ENCODE assay signal across 1 cellular context in the genomic region with DNA sequence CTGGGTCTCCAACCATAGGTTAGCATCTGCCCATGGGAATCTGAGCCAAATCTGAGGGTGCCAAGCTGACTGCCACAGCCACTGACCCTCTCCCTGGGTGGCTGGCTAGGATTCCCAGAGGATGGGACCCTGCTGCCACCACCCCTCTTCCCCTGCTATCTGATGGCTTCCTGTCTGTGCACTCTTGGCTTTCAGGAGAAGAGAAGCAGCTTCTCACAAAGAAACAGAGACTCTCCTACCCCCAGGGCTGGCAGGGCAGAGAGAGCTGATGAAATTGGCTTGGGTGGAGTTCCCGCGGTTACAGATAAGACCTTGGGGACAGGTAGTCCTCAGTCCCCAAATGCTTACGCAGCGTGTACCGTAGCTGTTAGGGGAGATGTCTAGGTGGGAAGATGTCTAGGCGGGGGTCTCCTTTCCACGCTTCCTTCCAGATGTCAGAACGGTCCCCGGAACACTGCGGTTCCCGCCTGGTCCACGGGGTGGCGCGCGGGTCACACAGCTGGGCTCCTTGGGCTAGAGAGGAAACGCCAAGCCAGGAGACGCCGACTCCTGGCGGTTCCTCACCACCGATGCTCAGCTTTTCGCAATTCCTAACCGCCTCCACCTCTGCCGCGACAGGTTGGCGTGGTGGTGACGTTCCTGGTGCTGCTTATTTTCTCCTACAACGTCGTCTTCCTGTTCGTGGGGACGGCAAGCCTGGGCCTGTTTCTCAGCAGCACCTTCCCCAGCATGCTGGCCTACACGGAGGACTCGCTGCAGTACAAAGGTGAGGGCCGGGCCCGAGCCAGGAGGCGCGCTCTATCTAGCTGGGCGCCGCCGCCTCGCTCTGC.
TF ChIP-seq lines count a peak whose summit lies in the region.

No MANE protein-coding gene starts in this region.

TF ChIP-seq in HepG2, 621 proteins besides CTCF, POLR2A, EP300 and RAD21 (continued from another document and continues in another):
- TF ChIP-seq, protein P1, sequence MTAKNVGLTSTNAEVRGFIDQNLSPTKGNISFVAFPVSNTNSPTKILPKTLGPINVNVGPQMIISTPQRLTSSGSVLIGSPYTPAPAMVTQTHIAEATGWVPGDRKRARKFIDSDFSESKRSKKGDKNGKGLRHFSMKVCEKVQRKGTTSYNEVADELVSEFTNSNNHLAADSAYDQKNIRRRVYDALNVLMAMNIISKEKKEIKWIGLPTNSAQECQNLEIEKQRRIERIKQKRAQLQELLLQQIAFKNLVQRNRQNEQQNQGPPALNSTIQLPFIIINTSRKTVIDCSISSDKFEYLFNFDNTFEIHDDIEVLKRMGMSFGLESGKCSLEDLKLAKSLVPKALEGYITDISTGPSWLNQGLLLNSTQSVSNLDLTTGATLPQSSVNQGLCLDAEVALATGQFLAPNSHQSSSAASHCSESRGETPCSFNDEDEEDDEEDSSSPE (CRISPR knock-in tag; IDR thresholded peaks at IDR 0.05), result 0 out of 2 replicates have a peak, but pooled peaks have one; percentile 36
- TF ChIP-seq TAF1 (CRISPR knock-in tag; IDR thresholded peaks at IDR 0.05) (peak; percentile 51; the same call in 1 of the 2 replicates), KDM5A (IDR thresholded peaks at IDR 0.05; ENCODE audit: borderline replicate concordance, low read length) (no peak), ZNF766 (CRISPR knock-in tag; IDR thresholded peaks at IDR 0.05; ENCODE audit: borderline replicate concordance) (peak; percentile 78; the same call in 1 of the 2 replicates), ZNF83 (CRISPR knock-in tag; IDR thresholded peaks at IDR 0.05; ENCODE audit: borderline replicate concordance) (no peak), ARNT (IDR thresholded peaks at IDR 0.05) (no peak), SP4 (CRISPR knock-in tag; IDR thresholded peaks at IDR 0.05) (peak; percentile 51; the same call in 1 of the 2 replicates), FOXC1 (CRISPR knock-in tag; IDR thresholded peaks at IDR 0.05; ENCODE audit: borderline replicate concordance) (peak; percentile 49; the same call in 1 of the 2 replicates), NR2F1 (CRISPR knock-in tag; IDR thresholded peaks at IDR 0.05) (no peak), TARDBP (CRISPR knock-in tag; IDR thresholded peaks at IDR 0.05) (peak; percentile 57; the same call in 1 of the 2 replicates), IRF2 (CRISPR knock-in tag; IDR thresholded peaks at IDR 0.05) (0 out of 2 replicates have a peak, but pooled peaks have one; percentile 19), NFATC3 (CRISPR knock-in tag; IDR thresholded peaks at IDR 0.05) (no peak), RBM39 (IDR thresholded peaks at IDR 0.05; ENCODE audit: low read depth, low read length, poor library complexity, severe bottlenecking) (peak; percentile 75), REL (CRISPR knock-in tag; conservative IDR thresholded peaks at IDR 0.05) (no peak), ZNF44 (CRISPR knock-in tag; IDR thresholded peaks at IDR 0.05) (0 out of 2 replicates have a peak, but pooled peaks have one; percentile 52), ZNF160 (CRISPR knock-in tag; IDR thresholded peaks at IDR 0.05) (0 out of 2 replicates have a peak, but pooled peaks have one; percentile 65), NRL (CRISPR knock-in tag; IDR thresholded peaks at IDR 0.05; ENCODE audit: borderline replicate concordance) (0 out of 2 replicates have a peak, but pooled peaks have one; percentile 63), RXRA (CRISPR knock-in tag; IDR thresholded peaks at IDR 0.05) (peak; percentile 14; the same call in 1 of the 2 replicates), SMC3 (IDR thresholded peaks at IDR 0.05; ENCODE audit: low read length) (peak; percentile 76), RFXANK (CRISPR knock-in tag; IDR thresholded peaks at IDR 0.05) (no peak), ZC3H13 (CRISPR knock-in tag; IDR thresholded peaks at IDR 0.05) (no peak; the same call in 1 of the 2 replicates), RFX1 (IDR thresholded peaks at IDR 0.05) (no peak), ZNF549 (CRISPR knock-in tag; IDR thresholded peaks at IDR 0.05) (no peak), SPEN (CRISPR knock-in tag; IDR thresholded peaks at IDR 0.05; ENCODE audit: low read depth) (peak; percentile 73), SMYD3 (CRISPR knock-in tag; IDR thresholded peaks at IDR 0.05) (no peak), CEBPG (CRISPR knock-in tag; IDR thresholded peaks at IDR 0.05) (peak; percentile 73), ZNF572 (CRISPR knock-in tag; IDR thresholded peaks at IDR 0.05) (0 out of 2 replicates have a peak, but pooled peaks have one; percentile 57)
- TF ChIP-seq, protein P2, sequence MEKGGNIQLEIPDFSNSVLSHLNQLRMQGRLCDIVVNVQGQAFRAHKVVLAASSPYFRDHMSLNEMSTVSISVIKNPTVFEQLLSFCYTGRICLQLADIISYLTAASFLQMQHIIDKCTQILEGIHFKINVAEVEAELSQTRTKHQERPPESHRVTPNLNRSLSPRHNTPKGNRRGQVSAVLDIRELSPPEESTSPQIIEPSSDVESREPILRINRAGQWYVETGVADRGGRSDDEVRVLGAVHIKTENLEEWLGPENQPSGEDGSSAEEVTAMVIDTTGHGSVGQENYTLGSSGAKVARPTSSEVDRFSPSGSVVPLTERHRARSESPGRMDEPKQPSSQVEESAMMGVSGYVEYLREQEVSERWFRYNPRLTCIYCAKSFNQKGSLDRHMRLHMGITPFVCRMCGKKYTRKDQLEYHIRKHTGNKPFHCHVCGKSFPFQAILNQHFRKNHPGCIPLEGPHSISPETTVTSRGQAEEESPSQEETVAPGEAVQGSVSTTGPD (CRISPR knock-in tag; IDR thresholded peaks at IDR 0.05), result 0 out of 2 replicates have a peak, but pooled peaks have one; percentile 16
- TF ChIP-seq, protein P3, sequence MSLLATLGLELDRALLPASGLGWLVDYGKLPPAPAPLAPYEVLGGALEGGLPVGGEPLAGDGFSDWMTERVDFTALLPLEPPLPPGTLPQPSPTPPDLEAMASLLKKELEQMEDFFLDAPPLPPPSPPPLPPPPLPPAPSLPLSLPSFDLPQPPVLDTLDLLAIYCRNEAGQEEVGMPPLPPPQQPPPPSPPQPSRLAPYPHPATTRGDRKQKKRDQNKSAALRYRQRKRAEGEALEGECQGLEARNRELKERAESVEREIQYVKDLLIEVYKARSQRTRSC (CRISPR knock-in tag; IDR thresholded peaks at IDR 0.05; ENCODE audit: low read depth), result no peak
- TF ChIP-seq, protein P4, sequence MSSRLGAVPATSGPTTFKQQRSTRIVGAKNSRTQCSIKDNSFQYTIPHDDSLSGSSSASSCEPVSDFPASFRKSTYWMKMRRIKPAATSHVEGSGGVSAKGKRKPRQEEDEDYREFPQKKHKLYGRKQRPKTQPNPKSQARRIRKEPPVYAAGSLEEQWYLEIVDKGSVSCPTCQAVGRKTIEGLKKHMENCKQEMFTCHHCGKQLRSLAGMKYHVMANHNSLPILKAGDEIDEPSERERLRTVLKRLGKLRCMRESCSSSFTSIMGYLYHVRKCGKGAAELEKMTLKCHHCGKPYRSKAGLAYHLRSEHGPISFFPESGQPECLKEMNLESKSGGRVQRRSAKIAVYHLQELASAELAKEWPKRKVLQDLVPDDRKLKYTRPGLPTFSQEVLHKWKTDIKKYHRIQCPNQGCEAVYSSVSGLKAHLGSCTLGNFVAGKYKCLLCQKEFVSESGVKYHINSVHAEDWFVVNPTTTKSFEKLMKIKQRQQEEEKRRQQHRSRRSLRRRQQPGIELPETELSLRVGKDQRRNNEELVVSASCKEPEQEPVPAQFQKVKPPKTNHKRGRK (CRISPR knock-in tag; IDR thresholded peaks at IDR 0.05), result peak; percentile 84
- TF ChIP-seq, protein P5, sequence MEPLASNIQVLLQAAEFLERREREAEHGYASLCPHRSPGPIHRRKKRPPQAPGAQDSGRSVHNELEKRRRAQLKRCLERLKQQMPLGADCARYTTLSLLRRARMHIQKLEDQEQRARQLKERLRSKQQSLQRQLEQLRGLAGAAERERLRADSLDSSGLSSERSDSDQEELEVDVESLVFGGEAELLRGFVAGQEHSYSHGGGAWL (CRISPR knock-in tag; IDR thresholded peaks at IDR 0.05), result 0 out of 2 replicates have a peak, but pooled peaks have one; percentile 51
- TF ChIP-seq, protein P6, sequence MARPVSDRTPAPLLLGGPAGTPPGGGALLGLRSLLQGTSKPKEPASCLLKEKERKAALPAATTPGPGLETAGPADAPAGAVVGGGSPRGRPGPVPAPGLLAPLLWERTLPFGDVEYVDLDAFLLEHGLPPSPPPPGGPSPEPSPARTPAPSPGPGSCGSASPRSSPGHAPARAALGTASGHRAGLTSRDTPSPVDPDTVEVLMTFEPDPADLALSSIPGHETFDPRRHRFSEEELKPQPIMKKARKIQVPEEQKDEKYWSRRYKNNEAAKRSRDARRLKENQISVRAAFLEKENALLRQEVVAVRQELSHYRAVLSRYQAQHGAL (CRISPR knock-in tag; IDR thresholded peaks at IDR 0.05; ENCODE audit: not compliant biosample characterization), result no peak
- TF ChIP-seq, protein P7, sequence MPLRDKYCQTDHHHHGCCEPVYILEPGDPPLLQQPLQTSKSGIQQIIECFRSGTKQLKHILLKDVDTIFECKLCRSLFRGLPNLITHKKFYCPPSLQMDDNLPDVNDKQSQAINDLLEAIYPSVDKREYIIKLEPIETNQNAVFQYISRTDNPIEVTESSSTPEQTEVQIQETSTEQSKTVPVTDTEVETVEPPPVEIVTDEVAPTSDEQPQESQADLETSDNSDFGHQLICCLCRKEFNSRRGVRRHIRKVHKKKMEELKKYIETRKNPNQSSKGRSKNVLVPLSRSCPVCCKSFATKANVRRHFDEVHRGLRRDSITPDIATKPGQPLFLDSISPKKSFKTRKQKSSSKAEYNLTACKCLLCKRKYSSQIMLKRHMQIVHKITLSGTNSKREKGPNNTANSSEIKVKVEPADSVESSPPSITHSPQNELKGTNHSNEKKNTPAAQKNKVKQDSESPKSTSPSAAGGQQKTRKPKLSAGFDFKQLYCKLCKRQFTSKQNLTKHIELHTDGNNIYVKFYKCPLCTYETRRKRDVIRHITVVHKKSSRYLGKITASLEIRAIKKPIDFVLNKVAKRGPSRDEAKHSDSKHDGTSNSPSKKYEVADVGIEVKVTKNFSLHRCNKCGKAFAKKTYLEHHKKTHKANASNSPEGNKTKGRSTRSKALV (CRISPR knock-in tag; IDR thresholded peaks at IDR 0.05), result 0 out of 2 replicates have a peak, but pooled peaks have one; percentile 57
- TF ChIP-seq, protein P8, sequence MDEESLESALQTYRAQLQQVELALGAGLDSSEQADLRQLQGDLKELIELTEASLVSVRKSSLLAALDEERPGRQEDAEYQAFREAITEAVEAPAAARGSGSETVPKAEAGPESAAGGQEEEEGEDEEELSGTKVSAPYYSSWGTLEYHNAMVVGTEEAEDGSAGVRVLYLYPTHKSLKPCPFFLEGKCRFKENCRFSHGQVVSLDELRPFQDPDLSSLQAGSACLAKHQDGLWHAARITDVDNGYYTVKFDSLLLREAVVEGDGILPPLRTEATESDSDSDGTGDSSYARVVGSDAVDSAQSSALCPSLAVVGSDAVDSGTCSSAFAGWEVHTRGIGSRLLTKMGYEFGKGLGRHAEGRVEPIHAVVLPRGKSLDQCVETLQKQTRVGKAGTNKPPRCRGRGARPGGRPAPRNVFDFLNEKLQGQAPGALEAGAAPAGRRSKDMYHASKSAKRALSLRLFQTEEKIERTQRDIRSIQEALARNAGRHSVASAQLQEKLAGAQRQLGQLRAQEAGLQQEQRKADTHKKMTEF (CRISPR knock-in tag; IDR thresholded peaks at IDR 0.05), result peak; percentile 48; the same call in 1 of the 2 replicates
- TF ChIP-seq, protein P9, sequence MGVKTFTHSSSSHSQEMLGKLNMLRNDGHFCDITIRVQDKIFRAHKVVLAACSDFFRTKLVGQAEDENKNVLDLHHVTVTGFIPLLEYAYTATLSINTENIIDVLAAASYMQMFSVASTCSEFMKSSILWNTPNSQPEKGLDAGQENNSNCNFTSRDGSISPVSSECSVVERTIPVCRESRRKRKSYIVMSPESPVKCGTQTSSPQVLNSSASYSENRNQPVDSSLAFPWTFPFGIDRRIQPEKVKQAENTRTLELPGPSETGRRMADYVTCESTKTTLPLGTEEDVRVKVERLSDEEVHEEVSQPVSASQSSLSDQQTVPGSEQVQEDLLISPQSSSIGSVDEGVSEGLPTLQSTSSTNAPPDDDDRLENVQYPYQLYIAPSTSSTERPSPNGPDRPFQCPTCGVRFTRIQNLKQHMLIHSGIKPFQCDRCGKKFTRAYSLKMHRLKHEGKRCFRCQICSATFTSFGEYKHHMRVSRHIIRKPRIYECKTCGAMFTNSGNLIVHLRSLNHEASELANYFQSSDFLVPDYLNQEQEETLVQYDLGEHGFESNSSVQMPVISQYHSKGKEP (CRISPR knock-in tag; IDR thresholded peaks at IDR 0.05), result 0 out of 2 replicates have a peak, but pooled peaks have one; percentile 39
- TF ChIP-seq, protein P10, sequence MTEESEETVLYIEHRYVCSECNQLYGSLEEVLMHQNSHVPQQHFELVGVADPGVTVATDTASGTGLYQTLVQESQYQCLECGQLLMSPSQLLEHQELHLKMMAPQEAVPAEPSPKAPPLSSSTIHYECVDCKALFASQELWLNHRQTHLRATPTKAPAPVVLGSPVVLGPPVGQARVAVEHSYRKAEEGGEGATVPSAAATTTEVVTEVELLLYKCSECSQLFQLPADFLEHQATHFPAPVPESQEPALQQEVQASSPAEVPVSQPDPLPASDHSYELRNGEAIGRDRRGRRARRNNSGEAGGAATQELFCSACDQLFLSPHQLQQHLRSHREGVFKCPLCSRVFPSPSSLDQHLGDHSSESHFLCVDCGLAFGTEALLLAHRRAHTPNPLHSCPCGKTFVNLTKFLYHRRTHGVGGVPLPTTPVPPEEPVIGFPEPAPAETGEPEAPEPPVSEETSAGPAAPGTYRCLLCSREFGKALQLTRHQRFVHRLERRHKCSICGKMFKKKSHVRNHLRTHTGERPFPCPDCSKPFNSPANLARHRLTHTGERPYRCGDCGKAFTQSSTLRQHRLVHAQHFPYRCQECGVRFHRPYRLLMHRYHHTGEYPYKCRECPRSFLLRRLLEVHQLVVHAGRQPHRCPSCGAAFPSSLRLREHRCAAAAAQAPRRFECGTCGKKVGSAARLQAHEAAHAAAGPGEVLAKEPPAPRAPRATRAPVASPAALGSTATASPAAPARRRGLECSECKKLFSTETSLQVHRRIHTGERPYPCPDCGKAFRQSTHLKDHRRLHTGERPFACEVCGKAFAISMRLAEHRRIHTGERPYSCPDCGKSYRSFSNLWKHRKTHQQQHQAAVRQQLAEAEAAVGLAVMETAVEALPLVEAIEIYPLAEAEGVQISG (CRISPR knock-in tag; IDR thresholded peaks at IDR 0.05), result peak; percentile 80
- TF ChIP-seq, protein P11, sequence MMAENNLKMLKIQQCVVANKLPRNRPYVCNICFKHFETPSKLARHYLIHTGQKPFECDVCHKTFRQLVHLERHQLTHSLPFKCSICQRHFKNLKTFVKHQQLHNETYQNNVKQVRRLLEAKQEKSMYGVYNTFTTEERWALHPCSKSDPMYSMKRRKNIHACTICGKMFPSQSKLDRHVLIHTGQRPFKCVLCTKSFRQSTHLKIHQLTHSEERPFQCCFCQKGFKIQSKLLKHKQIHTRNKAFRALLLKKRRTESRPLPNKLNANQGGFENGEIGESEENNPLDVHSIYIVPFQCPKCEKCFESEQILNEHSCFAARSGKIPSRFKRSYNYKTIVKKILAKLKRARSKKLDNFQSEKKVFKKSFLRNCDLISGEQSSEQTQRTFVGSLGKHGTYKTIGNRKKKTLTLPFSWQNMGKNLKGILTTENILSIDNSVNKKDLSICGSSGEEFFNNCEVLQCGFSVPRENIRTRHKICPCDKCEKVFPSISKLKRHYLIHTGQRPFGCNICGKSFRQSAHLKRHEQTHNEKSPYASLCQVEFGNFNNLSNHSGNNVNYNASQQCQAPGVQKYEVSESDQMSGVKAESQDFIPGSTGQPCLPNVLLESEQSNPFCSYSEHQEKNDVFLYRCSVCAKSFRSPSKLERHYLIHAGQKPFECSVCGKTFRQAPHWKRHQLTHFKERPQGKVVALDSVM (CRISPR knock-in tag; IDR thresholded peaks at IDR 0.05), result no peak
- TF ChIP-seq, protein P12, sequence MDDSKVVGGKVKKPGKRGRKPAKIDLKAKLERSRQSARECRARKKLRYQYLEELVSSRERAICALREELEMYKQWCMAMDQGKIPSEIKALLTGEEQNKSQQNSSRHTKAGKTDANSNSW (CRISPR knock-in tag; IDR thresholded peaks at IDR 0.05; ENCODE audit: borderline replicate concordance), result no peak
